In the genomic region with DNA sequence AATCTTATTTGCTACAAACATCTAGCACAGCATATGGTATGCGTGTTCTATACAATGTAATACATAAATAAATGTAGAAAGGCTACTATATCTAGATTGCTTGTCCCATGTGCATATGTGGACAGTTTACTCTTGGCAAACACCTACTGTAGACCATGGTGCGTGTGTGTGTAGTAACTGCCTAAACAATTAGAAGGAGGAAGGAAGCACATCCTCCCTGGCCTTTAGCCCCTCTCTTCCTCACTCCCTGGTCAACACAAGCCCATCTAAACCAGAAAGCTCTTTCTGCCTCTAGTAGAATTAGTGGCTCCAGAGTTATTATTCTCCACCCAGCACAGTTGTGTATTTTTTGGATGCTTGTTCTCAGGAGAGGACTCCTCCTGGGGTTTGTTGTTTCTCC, we compare ENCODE assay signal across 22 cellular contexts.
"Had no signal": no experiment of that assay in that cellular context is flagged by ENCODE, and none has a peak within 500 bp of the region (broad histone marks: within the 10 kb centered on the region; RNA-seq: fewer than 3 reads in every experiment).

No MANE protein-coding gene starts in this region.

- H3K27ac ChIP-seq: colonic mucosa, neural progenitor cell, parathyroid adenoma, psoas muscle, spleen, tibial nerve had no signal

- ATAC-seq: activated naive CD4-positive, alpha-beta T cell treated with anti-CD3 and anti-CD28 coated beads, Interleukin-2, amount 50 U/mL, for 72 hours; activated T-cell treated with anti-CD3 and anti-CD28 coated beads, Interleukin-2, amount 50 U/mL, for 4 hours; activated T-helper 17 cell treated with anti-CD3 and anti-CD28 coated beads, Interleukin-2, amount 50 U/mL, for 72 hours; effector memory CD8-positive, alpha-beta T cell; esophagus mucosa; natural killer cell; psoas muscle had no signal

- H3K9me3 ChIP-seq: colonic mucosa had no signal

- H3K4me1 ChIP-seq: colonic mucosa, neural progenitor cell, parathyroid adenoma, spleen, tibial nerve had no signal

- DNase-seq: activated CD4-positive, alpha-beta memory T cell treated with anti-CD3 and anti-CD28 coated beads, Interleukin-2, amount 10 ng/mL, durations not matched to agents 7 days and 5 days; activated CD4-positive, alpha-beta T cell treated with anti-CD3 and anti-CD28 coated beads, Interleukin-2, amount 10 ng/mL, durations not matched to agents 24 days and 14 days; activated CD4-positive, CD25-positive, alpha-beta regulatory T cell treated with anti-CD3 and anti-CD28 coated beads, Interleukin-2, amount 50 U/mL, for 72 hours; activated T-cell treated with anti-CD3 and anti-CD28 coated beads, Interleukin-2, amount 50 U/mL, for 4 hours; anterior cingulate cortex; colonic mucosa; effector memory CD8-positive, alpha-beta T cell; foreskin fibroblast; kidney glomerular epithelial cell; mesendoderm; natural killer cell; occipital lobe; psoas muscle; spleen; stimulated activated naive CD4-positive, alpha-beta T cell; T-helper 1 cell had no signal

- H3K36me3 ChIP-seq: colonic mucosa, neural progenitor cell, spleen, tibial nerve had no signal

- H3K27me3 ChIP-seq: colonic mucosa, neural progenitor cell, spleen, tibial nerve had no signal

- H3K4me3 ChIP-seq: colonic mucosa, neural progenitor cell, psoas muscle, spleen, tibial nerve had no signal
